Comparison of ENCODE assay signal across 8 cellular contexts in genomic region chr9:42307453-42307852, GRCh38.
DNase-seq lines count a peak whose midpoint lies in the region; ATAC-seq and TF ChIP-seq lines count a peak whose summit lies in the region.
"Not testable (repeated sequence)": the region's sequence is repeated elsewhere in the genome, so short reads cannot be mapped to it uniquely, and the experiment has no call there.

No MANE protein-coding gene starts in this region.

- H3K27me3 Mint-ChIP-seq in GM23338 (ENCODE audit: insufficient read depth, low read depth, poor library complexity); endodermal cell (ENCODE audit: insufficient read depth); neural progenitor cell (ENCODE audit: insufficient read depth, low read depth): not testable (repeated sequence)

- H3K9me3 ChIP-seq in HAP-1; HUES64 (ENCODE audit: insufficient read depth, low read depth, low read length); endodermal cell (ENCODE audit: control insufficient read depth, low read length); iPS-18a (ENCODE audit: control insufficient read depth, low read depth, low read length); neural progenitor cell (ENCODE audit: low read depth): not testable (repeated sequence)

- H3K9me2 ChIP-seq in GM23338 (ENCODE audit: insufficient read depth), result not testable (repeated sequence)

- H3K79me2 ChIP-seq in GM23338 (replicated peaks; ENCODE audit: insufficient read depth); mesendoderm (ENCODE audit: control insufficient read depth, insufficient read depth, low read length); neural progenitor cell (ENCODE audit: low read depth): not testable (repeated sequence)

- H2AK5ac ChIP-seq in mesendoderm (ENCODE audit: low read length), result not testable (repeated sequence)

- H2BK15ac ChIP-seq in mesendoderm (replicated peaks; ENCODE audit: low read depth), result not testable (repeated sequence)

- not testable (repeated sequence) for H3K4me3 Mint-ChIP-seq in GM23338, endodermal cell, neural progenitor cell

- H2AFZ ChIP-seq in GM23338, result not testable (repeated sequence)
- peak overlapping the region; percentile 76 for H2AFZ ChIP-seq in neural progenitor cell (replicated peaks)

- H3F3A ChIP-seq in GM23338 (replicated peaks; ENCODE audit: low read depth), result not testable (repeated sequence)
- peaks cover 38% of the 10 kb centered on the region for H3F3A ChIP-seq in neural progenitor cell (ENCODE audit: low read depth)

- not testable (repeated sequence) for H3K4me3 ChIP-seq in GM23338; HAP-1; HUES64 (ENCODE audit: low read length); endodermal cell (ENCODE audit: low read length); mesendoderm (ENCODE audit: low read length); neural progenitor cell
- H3K4me3 ChIP-seq in iPS-18a (ENCODE audit: low read length), result peak overlapping the region; percentile 37

- H3K23ac ChIP-seq in mesendoderm (ENCODE audit: low read length), result not testable (repeated sequence)

- H2BK5ac ChIP-seq in mesendoderm (ENCODE audit: low read length), result not testable (repeated sequence)

- H4K5ac ChIP-seq in mesendoderm (ENCODE audit: low read length), result not testable (repeated sequence)

- not testable (repeated sequence) for H3K27ac Mint-ChIP-seq in GM23338
- peak overlapping the region; percentile 64 for H3K27ac Mint-ChIP-seq in endodermal cell
- H3K27ac Mint-ChIP-seq in neural progenitor cell, result peak overlapping the region; percentile 92

- H3K9ac ChIP-seq in HUES64 (ENCODE audit: low read depth, low read length), result 0 out of 2 replicates have a peak overlapping the region, but pooled peaks have one; percentile 26
- not testable (repeated sequence) for H3K9ac ChIP-seq in endodermal cell (ENCODE audit: extremely low read depth, low read length, poor library complexity, severe bottlenecking); mesendoderm (ENCODE audit: low read length); neural progenitor cell
- peak overlapping the region; percentile 42 for H3K9ac ChIP-seq in iPS-18a (ENCODE audit: low read length)

- not testable (repeated sequence) for H3K18ac ChIP-seq in mesendoderm (ENCODE audit: low read length)

- H4K8ac ChIP-seq in mesendoderm (ENCODE audit: low read depth, low read length), result not testable (repeated sequence)

- not testable (repeated sequence) for H3K56ac ChIP-seq in mesendoderm (ENCODE audit: low read length)

- not testable (repeated sequence) for H3K4ac ChIP-seq in mesendoderm (ENCODE audit: low read depth, low read length)

- H3K4me1 Mint-ChIP-seq in GM23338, result not testable (repeated sequence)
- H3K4me1 Mint-ChIP-seq in endodermal cell (peaks cover 13% of the 10 kb centered on the region), neural progenitor cell (peaks cover 23% of the 10 kb centered on the region)

- WGBS in HUES64, result 0% methylated on average over 2 of the region's 2 CpGs
- WGBS in endodermal cell (ENCODE audit: insufficient coverage in 1 of 2, insufficient read length in 1 of 2), 2 experiments, result 0% methylated on average over 2 of the region's 2 CpGs; no CpG with 5 or more reads in 1 of the 2 experiments
- whole genome bisulfite sequencing in mesendoderm (ENCODE audit: extremely low coverage, insufficient coverage, low lambda C conversion rate), result no CpG with 5 or more reads among the region's 2 CpGs

- H3K79me1 ChIP-seq in mesendoderm (ENCODE audit: low read length), result not testable (repeated sequence)

- in situ Hi-C loops in HAP-1 (cut with MboI; ENCODE audit: low sequenced_read_pairs), result not testable (repeated sequence)

- not testable (repeated sequence) for H3K9me3 Mint-ChIP-seq in GM23338, endodermal cell, neural progenitor cell

- not testable (repeated sequence) for TF ChIP-seq CTCF in GM23338 (conservative IDR thresholded peaks at IDR 0.05; ENCODE audit: low read depth in 2 of 2); endodermal cell (conservative IDR thresholded peaks at IDR 0.05); neural progenitor cell (IDR thresholded peaks at IDR 0.05)

- DNase-seq in DMS 273 (lab: John Stamatoyannopoulos, UW; ENCODE audit: unreplicated experiment) (peak; percentile 23), HAP-1 (ENCODE audit: low spot score in 2 of 2) (peak; percentile 10 to 61), mesendoderm (peak; percentile 37), neural progenitor cell (ENCODE audit: low spot score) (peak; percentile 12)
- not testable (repeated sequence) for DNase-seq in GM23338 (ENCODE audit: low spot score); endodermal cell

- not testable (repeated sequence) for H3K27me3 ChIP-seq in GM23338 (ENCODE audit: insufficient read depth); HAP-1 (ENCODE audit: low read depth); HUES64 (ENCODE audit: insufficient read depth, low read length); endodermal cell (ENCODE audit: control insufficient read depth, insufficient read depth, low read length, poor library complexity, severe bottlenecking); iPS-18a (ENCODE audit: control insufficient read depth, insufficient read depth, low read length); mesendoderm (ENCODE audit: insufficient read depth, low read length, poor library complexity); neural progenitor cell

- not testable (repeated sequence) for H3K4me1 ChIP-seq in GM23338 (ENCODE audit: insufficient read depth); HAP-1; HUES64 (ENCODE audit: insufficient read depth, low read length); endodermal cell (ENCODE audit: control insufficient read depth, insufficient read depth, low read length); mesendoderm (ENCODE audit: control insufficient read depth, low read depth, low read length)
- H3K4me1 ChIP-seq in iPS-18a (ENCODE audit: control insufficient read depth, low read depth, low read length) (peaks cover 13% of the 10 kb centered on the region), neural progenitor cell (peaks cover 44% of the 10 kb centered on the region)

- ATAC-seq in GM23338, result peak; percentile 91

- not testable (repeated sequence) for H4K20me1 ChIP-seq in GM23338 (replicated peaks; ENCODE audit: insufficient read depth); neural progenitor cell (ENCODE audit: low read depth)

- H3K36me3 ChIP-seq in GM23338 (ENCODE audit: insufficient read depth); HAP-1 (replicated peaks); HUES64 (ENCODE audit: insufficient read depth, low read length); endodermal cell (ENCODE audit: control insufficient read depth, insufficient read depth, low read length); iPS-18a (ENCODE audit: control insufficient read depth, low read depth, low read length); mesendoderm (ENCODE audit: control insufficient read depth, insufficient read depth, low read length); neural progenitor cell: not testable (repeated sequence)

- H3K36me3 Mint-ChIP-seq in GM23338 (ENCODE audit: low read depth); endodermal cell (ENCODE audit: low read depth); neural progenitor cell: not testable (repeated sequence)

- peak overlapping the region; percentile 10 for H3K4me2 ChIP-seq in GM23338
- not testable (repeated sequence) for H3K4me2 ChIP-seq in mesendoderm (ENCODE audit: low read length)
- H3K4me2 ChIP-seq in neural progenitor cell, result peak overlapping the region; percentile 76

- peak overlapping the region; percentile 94 for H3K27ac ChIP-seq in GM23338 (ENCODE audit: low read depth)
- peak overlapping the region; percentile 83; the same call in 1 of the 2 replicates for H3K27ac ChIP-seq in HUES64 (ENCODE audit: low read depth, low read length)
- not testable (repeated sequence) for H3K27ac ChIP-seq in endodermal cell (ENCODE audit: low read depth, low read length); iPS-18a (ENCODE audit: low read length); mesendoderm (ENCODE audit: low read depth, low read length)
- peak overlapping the region; percentile 94 for H3K27ac ChIP-seq in neural progenitor cell

- not testable (repeated sequence) for H2BK120ac ChIP-seq in mesendoderm (ENCODE audit: low read depth, low read length)
